1 cellular context compared by ENCODE assay signal in the genomic region with DNA sequence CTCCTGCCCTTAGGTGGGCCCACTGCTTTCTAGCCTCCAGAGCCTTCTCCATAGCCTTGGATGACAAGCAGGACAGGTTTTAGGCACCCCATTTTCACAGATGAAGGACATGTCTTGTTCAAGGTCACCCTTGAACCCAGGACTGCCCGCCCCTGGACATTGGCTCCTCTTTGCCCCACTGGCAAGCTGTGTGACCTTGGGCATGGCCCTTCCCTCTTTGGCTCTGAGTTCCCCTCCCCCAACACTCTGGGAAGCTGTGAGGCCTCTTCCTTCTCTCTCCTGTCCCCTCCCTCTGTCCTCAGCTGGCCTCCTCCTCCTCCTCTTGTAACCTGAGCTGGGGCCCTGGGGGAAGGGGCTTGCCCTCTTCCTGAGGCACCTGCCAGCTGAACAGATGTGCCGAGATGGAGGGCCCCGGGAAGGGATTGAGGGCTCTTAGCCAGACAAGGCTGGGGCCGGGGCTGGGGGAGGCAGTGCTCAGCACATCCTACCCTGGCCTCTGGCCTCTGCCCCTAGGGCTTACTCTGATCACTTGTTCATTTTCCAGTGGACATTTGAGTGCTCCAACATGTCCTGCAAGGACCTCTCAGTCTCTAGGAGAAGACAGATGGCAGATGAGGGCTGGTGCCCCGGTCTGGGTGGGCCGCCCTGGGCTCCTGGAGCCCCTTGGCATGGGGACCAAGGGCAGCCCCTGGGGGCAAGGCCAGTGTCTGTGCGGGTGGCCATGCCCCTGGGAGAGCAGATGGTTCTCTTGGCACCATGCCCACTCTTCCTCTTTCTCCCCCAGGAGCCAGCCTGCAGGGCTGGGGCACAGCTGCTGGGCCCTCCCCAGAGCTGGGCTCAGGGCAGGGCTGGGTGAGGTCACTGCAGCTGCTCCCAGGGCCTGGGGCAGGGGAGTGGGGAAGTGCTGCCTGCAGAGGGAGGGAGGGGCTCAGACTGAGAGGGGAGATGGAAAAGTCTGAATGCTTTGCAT.
A peak's percentile ranks its signal among the peaks of the same experiment; 100 is the strongest.
TF ChIP-seq lines count a peak whose summit lies in the region.

No MANE protein-coding gene starts in this region.

TF ChIP-seq in HEK293, 187 proteins besides CTCF, POLR2A, EP300 and RAD21 (continued from another document):
- TF ChIP-seq, protein P1, sequence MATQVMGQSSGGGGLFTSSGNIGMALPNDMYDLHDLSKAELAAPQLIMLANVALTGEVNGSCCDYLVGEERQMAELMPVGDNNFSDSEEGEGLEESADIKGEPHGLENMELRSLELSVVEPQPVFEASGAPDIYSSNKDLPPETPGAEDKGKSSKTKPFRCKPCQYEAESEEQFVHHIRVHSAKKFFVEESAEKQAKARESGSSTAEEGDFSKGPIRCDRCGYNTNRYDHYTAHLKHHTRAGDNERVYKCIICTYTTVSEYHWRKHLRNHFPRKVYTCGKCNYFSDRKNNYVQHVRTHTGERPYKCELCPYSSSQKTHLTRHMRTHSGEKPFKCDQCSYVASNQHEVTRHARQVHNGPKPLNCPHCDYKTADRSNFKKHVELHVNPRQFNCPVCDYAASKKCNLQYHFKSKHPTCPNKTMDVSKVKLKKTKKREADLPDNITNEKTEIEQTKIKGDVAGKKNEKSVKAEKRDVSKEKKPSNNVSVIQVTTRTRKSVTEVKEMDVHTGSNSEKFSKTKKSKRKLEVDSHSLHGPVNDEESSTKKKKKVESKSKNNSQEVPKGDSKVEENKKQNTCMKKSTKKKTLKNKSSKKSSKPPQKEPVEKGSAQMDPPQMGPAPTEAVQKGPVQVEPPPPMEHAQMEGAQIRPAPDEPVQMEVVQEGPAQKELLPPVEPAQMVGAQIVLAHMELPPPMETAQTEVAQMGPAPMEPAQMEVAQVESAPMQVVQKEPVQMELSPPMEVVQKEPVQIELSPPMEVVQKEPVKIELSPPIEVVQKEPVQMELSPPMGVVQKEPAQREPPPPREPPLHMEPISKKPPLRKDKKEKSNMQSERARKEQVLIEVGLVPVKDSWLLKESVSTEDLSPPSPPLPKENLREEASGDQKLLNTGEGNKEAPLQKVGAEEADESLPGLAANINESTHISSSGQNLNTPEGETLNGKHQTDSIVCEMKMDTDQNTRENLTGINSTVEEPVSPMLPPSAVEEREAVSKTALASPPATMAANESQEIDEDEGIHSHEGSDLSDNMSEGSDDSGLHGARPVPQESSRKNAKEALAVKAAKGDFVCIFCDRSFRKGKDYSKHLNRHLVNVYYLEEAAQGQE (tag by site-specific recombination; IDR thresholded peaks at IDR 0.05): no peak
- TF ChIP-seq RBAK (tag by site-specific recombination; IDR thresholded peaks at IDR 0.05) (no peak), ZNF423 (tag by site-specific recombination; IDR thresholded peaks at IDR 0.05) (peak; percentile 74), ZNF184 (tag by site-specific recombination; IDR thresholded peaks at IDR 0.05) (no peak), REPIN1 (tag by site-specific recombination; IDR thresholded peaks at IDR 0.05; ENCODE audit: low read depth) (no peak), SCRT1 (tag by site-specific recombination; IDR thresholded peaks at IDR 0.05; ENCODE audit: borderline replicate concordance) (no peak), SP7 (tag by site-specific recombination; IDR thresholded peaks at IDR 0.05) (peak; percentile 24; the same call in 1 of the 2 replicates), ZNF830 (tag by site-specific recombination; IDR thresholded peaks at IDR 0.05; ENCODE audit: low read depth) (no peak), GLI2 (tag by site-specific recombination; IDR thresholded peaks at IDR 0.05; ENCODE audit: borderline replicate concordance, low read depth) (no peak), BCL11A (tag by site-specific recombination; IDR thresholded peaks at IDR 0.05; ENCODE audit: low read depth) (no peak), ZNF664 (tag by site-specific recombination; IDR thresholded peaks at IDR 0.05) (no peak), ZNF148 (tag by site-specific recombination; IDR thresholded peaks at IDR 0.05; ENCODE audit: borderline replicate concordance) (no peak), ZNF76 (tag by site-specific recombination; IDR thresholded peaks at IDR 0.05; ENCODE audit: borderline replicate concordance, low read depth) (no peak), ZNF335 (tag by site-specific recombination; conservative IDR thresholded peaks at IDR 0.05) (0 out of 2 replicates have a peak, but pooled peaks have one; percentile 22), ZNF394 (tag by site-specific recombination; IDR thresholded peaks at IDR 0.05; ENCODE audit: borderline replicate concordance) (no peak), ZFP37 (tag by site-specific recombination; IDR thresholded peaks at IDR 0.05) (no peak), ZNF558 (tag by site-specific recombination; IDR thresholded peaks at IDR 0.05) (no peak), ZBTB1 (tag by site-specific recombination; IDR thresholded peaks at IDR 0.05) (no peak), HOXA7 (CRISPR knock-in tag; IDR thresholded peaks at IDR 0.05; ENCODE audit: borderline replicate concordance) (no peak), ZNF843 (tag by site-specific recombination; IDR thresholded peaks at IDR 0.05) (no peak), ZNF133 (tag by site-specific recombination; IDR thresholded peaks at IDR 0.05) (no peak), PRDM1 (tag by site-specific recombination; IDR thresholded peaks at IDR 0.05) (no peak), ZNF529 (tag by site-specific recombination; IDR thresholded peaks at IDR 0.05; ENCODE audit: insufficient replicate concordance) (no peak), ZNF585B (tag by site-specific recombination; IDR thresholded peaks at IDR 0.05) (no peak), ZNF2 (tag by site-specific recombination; IDR thresholded peaks at IDR 0.05) (no peak), OSR2 (tag by site-specific recombination; IDR thresholded peaks at IDR 0.05) (no peak), ZNF366 (tag by site-specific recombination; conservative IDR thresholded peaks at IDR 0.05) (no peak; the same call in 1 of the 2 replicates), YY2 (tag by site-specific recombination; IDR thresholded peaks at IDR 0.05) (no peak), ZNF571 (tag by site-specific recombination; IDR thresholded peaks at IDR 0.05) (no peak), ZNF239 (tag by site-specific recombination; IDR thresholded peaks at IDR 0.05) (no peak), ZNF211 (tag by site-specific recombination; IDR thresholded peaks at IDR 0.05; ENCODE audit: low read depth) (no peak), ZNF341 (tag by site-specific recombination; IDR thresholded peaks at IDR 0.05; ENCODE audit: low read depth) (peak; percentile 59)
- TF ChIP-seq, protein P2, sequence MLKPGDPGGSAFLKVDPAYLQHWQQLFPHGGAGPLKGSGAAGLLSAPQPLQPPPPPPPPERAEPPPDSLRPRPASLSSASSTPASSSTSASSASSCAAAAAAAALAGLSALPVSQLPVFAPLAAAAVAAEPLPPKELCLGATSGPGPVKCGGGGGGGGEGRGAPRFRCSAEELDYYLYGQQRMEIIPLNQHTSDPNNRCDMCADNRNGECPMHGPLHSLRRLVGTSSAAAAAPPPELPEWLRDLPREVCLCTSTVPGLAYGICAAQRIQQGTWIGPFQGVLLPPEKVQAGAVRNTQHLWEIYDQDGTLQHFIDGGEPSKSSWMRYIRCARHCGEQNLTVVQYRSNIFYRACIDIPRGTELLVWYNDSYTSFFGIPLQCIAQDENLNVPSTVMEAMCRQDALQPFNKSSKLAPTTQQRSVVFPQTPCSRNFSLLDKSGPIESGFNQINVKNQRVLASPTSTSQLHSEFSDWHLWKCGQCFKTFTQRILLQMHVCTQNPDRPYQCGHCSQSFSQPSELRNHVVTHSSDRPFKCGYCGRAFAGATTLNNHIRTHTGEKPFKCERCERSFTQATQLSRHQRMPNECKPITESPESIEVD (tag by site-specific recombination; IDR thresholded peaks at IDR 0.05): no peak
- TF ChIP-seq, protein P3, sequence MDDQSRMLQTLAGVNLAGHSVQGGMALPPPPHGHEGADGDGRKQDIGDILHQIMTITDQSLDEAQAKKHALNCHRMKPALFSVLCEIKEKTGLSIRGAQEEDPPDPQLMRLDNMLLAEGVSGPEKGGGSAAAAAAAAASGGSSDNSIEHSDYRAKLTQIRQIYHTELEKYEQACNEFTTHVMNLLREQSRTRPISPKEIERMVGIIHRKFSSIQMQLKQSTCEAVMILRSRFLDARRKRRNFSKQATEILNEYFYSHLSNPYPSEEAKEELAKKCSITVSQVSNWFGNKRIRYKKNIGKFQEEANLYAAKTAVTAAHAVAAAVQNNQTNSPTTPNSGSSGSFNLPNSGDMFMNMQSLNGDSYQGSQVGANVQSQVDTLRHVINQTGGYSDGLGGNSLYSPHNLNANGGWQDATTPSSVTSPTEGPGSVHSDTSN (CRISPR knock-in tag; IDR thresholded peaks at IDR 0.05): no peak
- TF ChIP-seq, protein P4, sequence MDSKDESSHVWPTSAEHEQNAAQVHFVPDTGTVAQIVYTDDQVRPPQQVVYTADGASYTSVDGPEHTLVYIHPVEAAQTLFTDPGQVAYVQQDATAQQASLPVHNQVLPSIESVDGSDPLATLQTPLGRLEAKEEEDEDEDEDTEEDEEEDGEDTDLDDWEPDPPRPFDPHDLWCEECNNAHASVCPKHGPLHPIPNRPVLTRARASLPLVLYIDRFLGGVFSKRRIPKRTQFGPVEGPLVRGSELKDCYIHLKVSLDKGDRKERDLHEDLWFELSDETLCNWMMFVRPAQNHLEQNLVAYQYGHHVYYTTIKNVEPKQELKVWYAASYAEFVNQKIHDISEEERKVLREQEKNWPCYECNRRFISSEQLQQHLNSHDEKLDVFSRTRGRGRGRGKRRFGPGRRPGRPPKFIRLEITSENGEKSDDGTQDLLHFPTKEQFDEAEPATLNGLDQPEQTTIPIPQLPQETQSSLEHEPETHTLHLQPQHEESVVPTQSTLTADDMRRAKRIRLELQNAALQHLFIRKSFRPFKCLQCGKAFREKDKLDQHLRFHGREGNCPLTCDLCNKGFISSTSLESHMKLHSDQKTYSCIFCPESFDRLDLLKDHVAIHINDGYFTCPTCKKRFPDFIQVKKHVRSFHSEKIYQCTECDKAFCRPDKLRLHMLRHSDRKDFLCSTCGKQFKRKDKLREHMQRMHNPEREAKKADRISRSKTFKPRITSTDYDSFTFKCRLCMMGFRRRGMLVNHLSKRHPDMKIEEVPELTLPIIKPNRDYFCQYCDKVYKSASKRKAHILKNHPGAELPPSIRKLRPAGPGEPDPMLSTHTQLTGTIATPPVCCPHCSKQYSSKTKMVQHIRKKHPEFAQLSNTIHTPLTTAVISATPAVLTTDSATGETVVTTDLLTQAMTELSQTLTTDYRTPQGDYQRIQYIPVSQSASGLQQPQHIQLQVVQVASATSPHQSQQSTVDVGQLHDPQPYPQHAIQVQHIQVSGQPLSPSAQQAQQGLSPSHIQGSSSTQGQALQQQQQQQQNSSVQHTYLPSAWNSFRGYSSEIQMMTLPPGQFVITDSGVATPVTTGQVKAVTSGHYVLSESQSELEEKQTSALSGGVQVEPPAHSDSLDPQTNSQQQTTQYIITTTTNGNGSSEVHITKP (tag by site-specific recombination; IDR thresholded peaks at IDR 0.05): no peak; the same call in 1 of the 2 replicates
- TF ChIP-seq, protein P5, sequence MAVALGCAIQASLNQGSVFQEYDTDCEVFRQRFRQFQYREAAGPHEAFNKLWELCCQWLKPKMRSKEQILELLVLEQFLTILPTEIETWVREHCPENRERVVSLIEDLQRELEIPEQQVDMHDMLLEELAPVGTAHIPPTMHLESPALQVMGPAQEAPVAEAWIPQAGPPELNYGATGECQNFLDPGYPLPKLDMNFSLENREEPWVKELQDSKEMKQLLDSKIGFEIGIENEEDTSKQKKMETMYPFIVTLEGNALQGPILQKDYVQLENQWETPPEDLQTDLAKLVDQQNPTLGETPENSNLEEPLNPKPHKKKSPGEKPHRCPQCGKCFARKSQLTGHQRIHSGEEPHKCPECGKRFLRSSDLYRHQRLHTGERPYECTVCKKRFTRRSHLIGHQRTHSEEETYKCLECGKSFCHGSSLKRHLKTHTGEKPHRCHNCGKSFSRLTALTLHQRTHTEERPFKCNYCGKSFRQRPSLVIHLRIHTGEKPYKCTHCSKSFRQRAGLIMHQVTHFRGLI (tag by site-specific recombination; IDR thresholded peaks at IDR 0.05): no peak
- TF ChIP-seq, protein P6, sequence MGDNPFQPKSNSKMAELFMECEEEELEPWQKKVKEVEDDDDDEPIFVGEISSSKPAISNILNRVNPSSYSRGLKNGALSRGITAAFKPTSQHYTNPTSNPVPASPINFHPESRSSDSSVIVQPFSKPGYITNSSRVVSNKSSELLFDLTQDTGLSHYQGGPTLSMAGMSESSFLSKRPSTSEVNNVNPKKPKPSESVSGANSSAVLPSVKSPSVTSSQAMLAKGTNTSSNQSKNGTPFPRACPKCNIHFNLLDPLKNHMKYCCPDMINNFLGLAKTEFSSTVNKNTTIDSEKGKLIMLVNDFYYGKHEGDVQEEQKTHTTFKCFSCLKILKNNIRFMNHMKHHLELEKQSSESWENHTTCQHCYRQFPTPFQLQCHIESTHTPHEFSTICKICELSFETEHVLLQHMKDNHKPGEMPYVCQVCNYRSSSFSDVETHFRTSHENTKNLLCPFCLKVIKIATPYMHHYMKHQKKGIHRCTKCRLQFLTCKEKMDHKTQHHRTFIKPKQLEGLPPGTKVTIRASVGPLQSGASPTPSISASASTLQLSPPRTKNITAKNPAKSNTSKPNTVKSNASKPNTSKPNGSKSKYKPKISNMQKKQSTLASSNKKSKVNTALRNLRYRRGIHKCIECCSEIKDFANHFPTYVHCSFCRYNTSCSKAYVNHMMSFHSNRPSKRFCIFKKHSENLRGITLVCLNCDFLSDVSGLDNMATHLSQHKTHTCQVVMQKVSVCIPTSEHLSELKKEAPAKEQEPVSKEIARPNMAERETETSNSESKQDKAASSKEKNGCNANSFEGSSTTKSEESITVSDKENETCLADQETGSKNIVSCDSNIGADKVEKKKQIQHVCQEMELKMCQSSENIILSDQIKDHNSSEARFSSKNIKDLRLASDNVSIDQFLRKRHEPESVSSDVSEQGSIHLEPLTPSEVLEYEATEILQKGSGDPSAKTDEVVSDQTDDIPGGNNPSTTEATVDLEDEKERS (tag by site-specific recombination; IDR thresholded peaks at IDR 0.05): no peak
TF ChIP-seq in HEK293: peak in this region for 29.
